ENCODE assay signal across 9 cellular contexts in genomic region chr10:58511765-58512469, GRCh38. TPM values are rescaled to one million over a fixed set of nuclear protein-coding genes. Genes with fewer than 3 reads are reported as not detected.
DNase-seq lines count a peak whose midpoint lies in the region; ATAC-seq and TF ChIP-seq lines count a peak whose summit lies in the region.
"Had no signal": no experiment of that assay in that cellular context is flagged by ENCODE, and none has a peak within 500 bp of the region (broad histone marks: within the 10 kb centered on the region; RNA-seq: fewer than 3 reads in every experiment).

No MANE protein-coding gene starts in this region.

- no peaks in the 10 kb centered on the region for H3K9me3 Mint-ChIP-seq in MCF 10A (ENCODE audit: unreplicated experiment)

- BruUV-seq in MCF 10A (replicated peaks; lab: Mats Ljungman, UMichigan), result no TSS peak

- peak; percentile 35 for DNase-seq in NCI-H82 (lab: John Stamatoyannopoulos, UW)
- DNase-seq in NCI-H82 treated with DMSO at 0.1 percent for 48 hours (lab: John Stamatoyannopoulos, UW; ENCODE audit: unreplicated experiment), result no peak
- no peak for DNase-seq in MCF 10A (ENCODE audit: unreplicated experiment)
- peak; percentile 23 for DNase-seq in left colon
- peak in 1 of 2 donors; percentile 59 for DNase-seq in suprapubic skin (ENCODE audit: low spot score in 2 of 2)
- no peak for DNase-seq in OCI-M2 (lab: John Stamatoyannopoulos, UW; ENCODE audit: unreplicated experiment)
- DNase-seq in central memory CD4-positive, alpha-beta T cell, result no peak

- H3K4me3 ChIP-seq in suprapubic skin, result peak overlapping the region; percentile 77
- H3K4me3 ChIP-seq: BLaER1 treated with 17β-estradiol and CSF1 and Interleukin-3, amounts not matched to agents 10 nM and 100 nM had no signal

- POLR2A ChIA-PET in MCF 10A (lab: Yijun Ruan, JAX), result interaction anchor here (0.7 to 4.7 kb wide), 4 partner anchors 34 to 97 kb away, joined by 3 to 62 read pairs (median 13); no protein-coding TSS in a partner anchor

- H3K27ac Mint-ChIP-seq in MCF 10A (ENCODE audit: low read depth, unreplicated experiment), result no peak overlapping the region

- TF ChIP-seq CTCF in MCF 10A (IDR thresholded peaks at IDR 0.05; ENCODE audit: unreplicated experiment) (no peak), suprapubic skin (IDR thresholded peaks at IDR 0.05) (no peak)

- no peaks in the 10 kb centered on the region for H3K9me3 ChIP-seq in suprapubic skin

- no peaks in the 10 kb centered on the region for H3K27me3 Mint-ChIP-seq in MCF 10A (ENCODE audit: insufficient read depth, unreplicated experiment)

- H3K4me3 Mint-ChIP-seq in MCF 10A (ENCODE audit: unreplicated experiment), result peak overlapping the region; percentile 74

- ATAC-seq in left colon, result peak; percentile 73
- no peak for ATAC-seq in GM18517 (IDR thresholded peaks at IDR 0.05; ENCODE audit: unreplicated experiment)

- intact Hi-C loops in MCF 10A (cut with micrococcal nuclease) (loop anchor here (2.0 to 10.0 kb wide), 3 partner anchors 97 to 217 kb away; no protein-coding TSS in a partner anchor), left colon (cut with DNase I, micrococcal nuclease) (no loop called here)

- peak overlapping the region; percentile 52 for H3K27ac ChIP-seq in suprapubic skin
- H3K27ac ChIP-seq: BLaER1 treated with 17β-estradiol and CSF1 and Interleukin-3, amounts not matched to agents 10 nM and 100 nM had no signal

- H3K36me3 Mint-ChIP-seq in MCF 10A (ENCODE audit: insufficient read depth, unreplicated experiment), result no peaks in the 10 kb centered on the region

- peaks cover 5% of the 10 kb centered on the region for H3K4me1 ChIP-seq in suprapubic skin
- H3K4me1 ChIP-seq: BLaER1 treated with 17β-estradiol and CSF1 and Interleukin-3, amounts not matched to agents 10 nM and 100 nM had no signal

- CTCF ChIA-PET in MCF 10A (lab: Yijun Ruan, JAX), result interaction anchor here (0.5 to 1.3 kb wide), 4 partner anchors 9 to 630 kb away, joined by 3 to 8 read pairs (median 6); no protein-coding TSS in a partner anchor

- peaks cover 12% of the 10 kb centered on the region for H3K4me1 Mint-ChIP-seq in MCF 10A (ENCODE audit: insufficient read depth, unreplicated experiment)

- H3K36me3 ChIP-seq in suprapubic skin, result no peaks in the 10 kb centered on the region
- H3K36me3 ChIP-seq: BLaER1 treated with 17β-estradiol and CSF1 and Interleukin-3, amounts not matched to agents 10 nM and 100 nM had no signal

- 14% methylated on average over 25 of the region's 25 CpGs for WGBS in suprapubic skin

- no peak for TF ChIP-seq POLR2A in suprapubic skin (IDR thresholded peaks at IDR 0.05)

- peaks cover 12% of the 10 kb centered on the region for H3K27me3 ChIP-seq in suprapubic skin
- H3K27me3 ChIP-seq: BLaER1 treated with 17β-estradiol and CSF1 and Interleukin-3, amounts not matched to agents 10 nM and 100 nM had no signal

- TF ChIP-seq EP300 in suprapubic skin (IDR thresholded peaks at IDR 0.05), result no peak

RNA-seq across cellular contexts. Expression of gene BICC1, which starts 0.8 kb away (rescaled TPM):
- total RNA-seq in MCF 10A (2022) (7.9 and 15.6 TPM in 2 replicates), left colon (1 to 10 TPM; 1.7 to 2.5 TPM), suprapubic skin (1 to 10 TPM; 2.4 to 6.9 (median 3.5) TPM)

Comparison
In these comparisons a context has a peak if more than half of its experiments do, and no peak if none do; other contexts are left out.
1. DNase-seq: peak in NCI-H82 (single experiment) and left colon (2 of 2); none in NCI-H82 treated with DMSO at 0.1 percent for 48 hours (single experiment), MCF 10A (single experiment), OCI-M2 (single experiment) and central memory CD4-positive, alpha-beta T cell (single experiment).